In genomic region chr12:40240779-40241178, GRCh38 we compare ENCODE assay signal across 1 cellular context.
TF ChIP-seq lines count a peak whose summit lies in the region.

No MANE protein-coding gene starts in this region.

TF ChIP-seq in GM12878, 131 proteins besides CTCF, POLR2A, EP300 and RAD21:
- no peak for TF ChIP-seq HSF1 (IDR thresholded peaks at IDR 0.05; ENCODE audit: low read depth, low read length)
- no peak for TF ChIP-seq MTA3 (IDR thresholded peaks at IDR 0.05; ENCODE audit: borderline replicate concordance, low read length)
- no peak for TF ChIP-seq MEF2B (IDR thresholded peaks at IDR 0.05; ENCODE audit: partially characterized antibody, poor library complexity, severe bottlenecking)
- no peak for TF ChIP-seq MLLT1 (IDR thresholded peaks at IDR 0.05)
- TF ChIP-seq CEBPB (IDR thresholded peaks at IDR 0.05; ENCODE audit: borderline replicate concordance in 1 of 2, low read depth in 2 of 2, low read length in 2 of 2) = no peak
- TF ChIP-seq ATF2 (IDR thresholded peaks at IDR 0.05; ENCODE audit: low read length) = no peak
- TF ChIP-seq SIN3A (IDR thresholded peaks at IDR 0.05; ENCODE audit: low read depth, low read length) = no peak
- TF ChIP-seq SMAD1 (IDR thresholded peaks at IDR 0.05; ENCODE audit: low read depth, partially characterized antibody) = no peak
- no peak for TF ChIP-seq IRF5 (IDR thresholded peaks at IDR 0.05; ENCODE audit: borderline replicate concordance)
- no peak for TF ChIP-seq HDAC6 (IDR thresholded peaks at IDR 0.05; ENCODE audit: unreplicated experiment)
- no peak for TF ChIP-seq HCFC1 (IDR thresholded peaks at IDR 0.05; ENCODE audit: low read length)
- TF ChIP-seq ZBTB4 (CRISPR knock-in tag; IDR thresholded peaks at IDR 0.05) = no peak
- TF ChIP-seq RELA (IDR thresholded peaks at IDR 0.05; ENCODE audit: borderline replicate concordance, partially characterized antibody) = no peak
- no peak for TF ChIP-seq SP1 (IDR thresholded peaks at IDR 0.05; ENCODE audit: low read depth, low read length)
- no peak for TF ChIP-seq PAX8 (IDR thresholded peaks at IDR 0.05)
- no peak for TF ChIP-seq RFX5 (IDR thresholded peaks at IDR 0.05; ENCODE audit: low read depth, low read length)
- no peak for TF ChIP-seq TCF3 (IDR thresholded peaks at IDR 0.05; ENCODE audit: borderline replicate concordance, insufficient read depth, low read depth, low read length)
- TF ChIP-seq SMAD5 (IDR thresholded peaks at IDR 0.05; ENCODE audit: low read depth) = no peak
